In genomic region chr10:94279835-94280709, GRCh38 we compare ENCODE assay signal across 8 cellular contexts.
DNase-seq lines count a peak whose midpoint lies in the region; ATAC-seq, FAIRE-seq and TF ChIP-seq lines count a peak whose summit lies in the region.

No MANE protein-coding gene starts in this region.

- no peak for FAIRE-seq in RCC 7860 (lab: Jason Lieb, UNC)

- H3K4me1 ChIP-seq in gastroesophageal sphincter: peaks cover 8 to 28% (median 11%) of the 10 kb centered on the region in 3 donors
- H3K4me1 ChIP-seq in prostate gland (replicated peaks): no peaks in the 10 kb centered on the region
- H3K4me1 ChIP-seq in aorta (ENCODE audit: control insufficient read depth in 1 of 2, insufficient read depth in 2 of 2, low read length in 2 of 2): no peaks in the 10 kb centered on the region

- H3K27me3 ChIP-seq in gastroesophageal sphincter: no peaks in the 10 kb centered on the region
- H3K27me3 ChIP-seq in prostate gland (replicated peaks; ENCODE audit: insufficient read depth): no peaks in the 10 kb centered on the region
- H3K27me3 ChIP-seq in aorta (ENCODE audit: control insufficient read depth in 1 of 2, insufficient read depth in 2 of 2, low read length in 1 of 2): no peaks in the 10 kb centered on the region

- ATAC-seq in GM18519 (IDR thresholded peaks at IDR 0.05; ENCODE audit: low FRiP score, unreplicated experiment) (peak; percentile 77), HG03354 (IDR thresholded peaks at IDR 0.05; ENCODE audit: poor library complexity, severe bottlenecking, unreplicated experiment) (peak; percentile 88), gastroesophageal sphincter (peak; percentile 80), aorta (ENCODE audit: low FRiP score) (peak; percentile 85)

- no peak overlapping the region for H3K4me3 ChIP-seq in AG09309 (ENCODE audit: control insufficient read depth, low read depth, low read length)
- H3K4me3 ChIP-seq in gastroesophageal sphincter: no peak overlapping the region
- no peak overlapping the region for H3K4me3 ChIP-seq in prostate gland
- no peak overlapping the region for H3K4me3 ChIP-seq in aorta (ENCODE audit: low read length in 2 of 2)

- no peaks in the 10 kb centered on the region for H3K9me3 ChIP-seq in gastroesophageal sphincter
- H3K9me3 ChIP-seq in prostate gland: no peaks in the 10 kb centered on the region
- H3K9me3 ChIP-seq in aorta (ENCODE audit: control insufficient read depth, low read length): no peaks in the 10 kb centered on the region

- DNase-seq in AG09309 (ENCODE audit: low read depth) (no peak), RCC 7860 (ENCODE audit: low spot score) (peak; percentile 41), activated T-helper 1 cell treated with Interleukin-2 at 50 U/mL for 16 hours (ENCODE audit: low read depth) (peak; percentile 25), prostate gland (ENCODE audit: low spot score) (no peak), aorta (peak; percentile 71 to 85)

- TF ChIP-seq CTCF in AG09309 (IDR thresholded peaks at IDR 0.05; ENCODE audit: control insufficient read depth, insufficient read depth, low read depth, low read length, missing control alignments) (peak; percentile 97), gastroesophageal sphincter (IDR thresholded peaks at IDR 0.05) (peak; percentile 76 to 82 (median 79)), prostate gland (IDR thresholded peaks at IDR 0.05) (peak; percentile 59 to 84 (median 64))

- WGBS in gastroesophageal sphincter (ENCODE audit: low coverage in 1 of 2), 2 donors: 29 to 54% methylated on average over 9 to 12 of the region's 14 CpGs
- 58% methylated on average over 14 of the region's 14 CpGs for WGBS in prostate gland
- 56 to 57% methylated on average over 14 of the region's 14 CpGs for WGBS in aorta, 2 donors

- no peak for TF ChIP-seq EP300 in gastroesophageal sphincter (IDR thresholded peaks at IDR 0.05)

- TF ChIP-seq POLR2A in gastroesophageal sphincter (IDR thresholded peaks at IDR 0.05) (no peak), prostate gland (IDR thresholded peaks at IDR 0.05) (no peak)

- H3K27ac ChIP-seq in gastroesophageal sphincter (peak overlapping the region in 3 of 4 donors; percentile 32 to 63 (median 54)), prostate gland (no peak overlapping the region), aorta (ENCODE audit: low read depth in 1 of 2, low read length in 2 of 2) (no peak overlapping the region)

- H3K36me3 ChIP-seq in gastroesophageal sphincter: peaks cover 0 to 21% of the 10 kb centered on the region in 2 donors
- H3K36me3 ChIP-seq in prostate gland: no peaks in the 10 kb centered on the region
- peaks cover 5 to 11% of the 10 kb centered on the region in 2 donors for H3K36me3 ChIP-seq in aorta (ENCODE audit: control insufficient read depth in 1 of 2, insufficient read depth in 2 of 2, low read length in 1 of 2)

- intact Hi-C loops in prostate gland (cut with DNase I): no loop called here
- intact Hi-C loops in aorta (cut with DNase I): loop anchor here in 1 of 2 donors (5.0 kb wide), 1 partner anchor 42 kb away; no protein-coding TSS in a partner anchor

Comparison
In these comparisons a context has a peak if more than half of its experiments do, and no peak if none do; other contexts are left out.
1. DNase-seq: peak in RCC 7860 (single experiment), activated T-helper 1 cell treated with Interleukin-2 at 50 U/mL for 16 hours (single experiment) and aorta (2 of 2); none in AG09309 (single experiment) and prostate gland (single experiment).
2. H3K27ac ChIP-seq: peak in gastroesophageal sphincter (3 of 4); none in prostate gland (0 of 2) and aorta (0 of 2).
3. Peak in every context shown above with its lines, with median percentiles within 50 percentile points of each other: CTCF ChIP-seq and ATAC-seq.